ENCODE assay signal across 8 cellular contexts in the genomic region with DNA sequence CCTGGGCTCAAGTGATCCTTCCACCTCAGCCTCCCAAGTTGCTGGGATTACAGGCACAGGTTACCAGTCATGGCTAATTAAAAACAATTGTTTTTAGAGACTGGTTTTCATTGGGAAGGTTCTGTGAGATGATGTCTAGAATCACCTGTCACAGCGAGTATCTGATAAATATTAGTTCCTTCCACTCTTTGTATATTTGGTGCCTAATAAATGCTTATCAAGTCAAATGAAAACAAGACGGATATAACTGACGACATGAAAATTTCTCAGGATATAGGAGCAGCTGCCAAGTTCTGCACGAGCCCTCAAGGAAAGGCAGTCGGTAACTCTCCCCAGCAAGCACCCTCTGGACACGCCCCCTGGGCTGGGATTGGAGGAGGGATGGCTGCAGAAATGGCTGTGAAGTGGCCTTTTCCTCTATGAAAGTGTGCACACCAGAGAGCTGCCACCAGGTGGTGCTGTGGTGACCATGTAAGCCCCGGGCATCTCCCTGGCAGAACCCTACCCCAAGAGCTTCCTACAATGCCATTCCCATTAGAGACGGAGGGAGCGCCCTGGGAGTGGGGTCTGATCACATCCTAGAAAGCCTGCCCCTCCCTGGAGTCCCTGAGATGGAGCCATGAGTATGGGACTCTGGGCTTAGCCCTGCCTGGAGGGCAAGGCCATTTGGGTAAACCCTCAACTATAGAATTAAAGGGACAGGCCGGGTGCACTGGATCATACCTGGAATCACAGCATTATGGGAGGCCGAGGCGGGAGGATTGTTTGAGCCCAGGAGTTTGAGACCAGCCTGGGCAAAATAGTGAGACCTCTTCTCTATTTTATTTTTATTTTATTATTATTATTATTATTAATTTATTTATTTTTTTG.
DNase-seq lines count a peak whose midpoint lies in the region; ATAC-seq, FAIRE-seq and TF ChIP-seq lines count a peak whose summit lies in the region.

No MANE protein-coding gene starts in this region.

- H3K4me3 ChIP-seq in skeletal muscle cell (ENCODE audit: low read depth, low read length): no peak overlapping the region

- ATAC-seq in HG03457 (IDR thresholded peaks at IDR 0.05; ENCODE audit: unreplicated experiment): no peak

- no peak for TF ChIP-seq POLR2A in H54 (IDR thresholded peaks at IDR 0.05; ENCODE audit: low read depth, low read length)

- DNase-seq in COLO668 (lab: John Stamatoyannopoulos, UW; ENCODE audit: unreplicated experiment) (peak; percentile 98), H54 (ENCODE audit: insufficient read length, low spot score) (peak; percentile 85), NCI-H2029 treated with DMSO at 0.1 percent for 48 hours (lab: John Stamatoyannopoulos, UW) (peak; percentile 77), T-helper 22 cell (ENCODE audit: low read depth) (peak; percentile 62), anterior cingulate cortex (lab: John Stamatoyannopoulos, UW) (peak in 53 of 58 donors; percentile 15 to 90 (median 62)), hepatic stellate cell (ENCODE audit: low spot score) (peak; percentile 95), skeletal muscle cell (ENCODE audit: low read depth) (peak; percentile 69)

- FAIRE-seq in H54 (lab: Jason Lieb, UNC): peak; percentile 97
